14 cellular contexts compared by ENCODE assay signal in genomic region chr13:97327521-97328221, GRCh38.
DNase-seq lines count a peak whose midpoint lies in the region; ATAC-seq and TF ChIP-seq lines count a peak whose summit lies in the region.
"Had no signal": no experiment of that assay in that cellular context is flagged by ENCODE, and none has a peak within 500 bp of the region (broad histone marks: within the 10 kb centered on the region; RNA-seq: fewer than 3 reads in every experiment).

No MANE protein-coding gene starts in this region.

- DNase-seq in A172 (ENCODE audit: low spot score) (peak; percentile 80), M059J (ENCODE audit: low read depth) (peak; percentile 51), dermis microvascular lymphatic vessel endothelial cell (ENCODE audit: low read depth in 2 of 2) (peak; percentile 58 to 70), mesothelial cell of epicardium (ENCODE audit: low spot score in 2 of 2, unreplicated experiment in 2 of 2) (no peak), testis (no peak)
- no peak for DNase-seq in CD8-positive, alpha-beta T cell
- DNase-seq: NCI-H1436, NCI-H69, small intestine had no signal

- POLR2A ChIA-PET in CD8-positive, alpha-beta T cell (lab: Charles Lee) = interaction anchor here (0.7 kb wide), 1 partner anchor 9 kb away, joined by 5 read pairs; no protein-coding TSS in a partner anchor

- H3K27me3 ChIP-seq in testis = no peaks in the 10 kb centered on the region
- H3K27me3 ChIP-seq in CD8-positive, alpha-beta T cell (ENCODE audit: insufficient read depth, low read length) = no peaks in the 10 kb centered on the region

- no peaks in the 10 kb centered on the region for H3K9me3 ChIP-seq in testis
- no peaks in the 10 kb centered on the region for H3K9me3 ChIP-seq in CD8-positive, alpha-beta T cell (ENCODE audit: low read length)
- H3K9me3 ChIP-seq: HAP-1 had no signal

- H3K27ac ChIP-seq in testis = peak overlapping the region in 1 of 2 donors; percentile 5
- no peak overlapping the region for H3K27ac ChIP-seq in CD8-positive, alpha-beta T cell (ENCODE audit: low read depth, low read length)

- H3K9me3 Mint-ChIP-seq in mesothelial cell of epicardium = no peaks in the 10 kb centered on the region
- H3K9me3 Mint-ChIP-seq in CD8-positive, alpha-beta T cell = no peaks in the 10 kb centered on the region
- H3K9me3 Mint-ChIP-seq: brain had no signal

- H3K27ac Mint-ChIP-seq in mesothelial cell of epicardium = peak overlapping the region; percentile 84
- no peak overlapping the region for H3K27ac Mint-ChIP-seq in CD8-positive, alpha-beta T cell

- H3K4me1 ChIP-seq in testis = peaks cover 9% of the 10 kb centered on the region
- H3K4me1 ChIP-seq in CD8-positive, alpha-beta T cell (ENCODE audit: insufficient read depth, low read length) = no peaks in the 10 kb centered on the region

- no peak overlapping the region for H3K4me3 ChIP-seq in testis
- H3K4me3 ChIP-seq in CD8-positive, alpha-beta T cell (ENCODE audit: low read depth, low read length) = no peak overlapping the region
- H3K4me3 ChIP-seq: GM12878, HAP-1 had no signal

- ATAC-seq in HG02642 (IDR thresholded peaks at IDR 0.05; ENCODE audit: poor library complexity, unreplicated experiment) (no peak), HG03025 (IDR thresholded peaks at IDR 0.05; ENCODE audit: low FRiP score, unreplicated experiment) (no peak)
- ATAC-seq in CD8-positive, alpha-beta T cell = no peak
- ATAC-seq: GM12878 had no signal

- CTCF ChIA-PET in CD8-positive, alpha-beta T cell (lab: Charles Lee) = no interaction called here

- 45 to 48% methylated on average over 4 of the region's 4 CpGs for WGBS in testis, 2 donors

- H3K36me3 Mint-ChIP-seq in mesothelial cell of epicardium = no peaks in the 10 kb centered on the region
- H3K36me3 Mint-ChIP-seq in CD8-positive, alpha-beta T cell = peaks cover 10% of the 10 kb centered on the region
- H3K36me3 Mint-ChIP-seq: brain had no signal

- no peaks in the 10 kb centered on the region for H3K36me3 ChIP-seq in testis (ENCODE audit: low read depth, missing control alignments)
- H3K36me3 ChIP-seq in CD8-positive, alpha-beta T cell (ENCODE audit: insufficient read depth, low read length) = no peaks in the 10 kb centered on the region
- H3K36me3 ChIP-seq: HAP-1 had no signal

- no peak overlapping the region for H3K4me3 Mint-ChIP-seq in mesothelial cell of epicardium
- no peak overlapping the region for H3K4me3 Mint-ChIP-seq in CD8-positive, alpha-beta T cell
- H3K4me3 Mint-ChIP-seq: brain had no signal

- no peak for TF ChIP-seq POLR2A in testis (IDR thresholded peaks at IDR 0.05)

- TF ChIP-seq CTCF in mesothelial cell of epicardium (IDR thresholded peaks at IDR 0.05; ENCODE audit: unreplicated experiment) (no peak), testis (IDR thresholded peaks at IDR 0.05) (no peak)
- TF ChIP-seq CTCF in CD8-positive, alpha-beta T cell (IDR thresholded peaks at IDR 0.05) = no peak

- no peaks in the 10 kb centered on the region for H3K27me3 Mint-ChIP-seq in mesothelial cell of epicardium (ENCODE audit: low read depth)
- no peaks in the 10 kb centered on the region for H3K27me3 Mint-ChIP-seq in CD8-positive, alpha-beta T cell (ENCODE audit: low read depth)
- H3K27me3 Mint-ChIP-seq: brain had no signal

- peaks cover 28% of the 10 kb centered on the region for H3K4me1 Mint-ChIP-seq in mesothelial cell of epicardium
- peaks cover 17% of the 10 kb centered on the region for H3K4me1 Mint-ChIP-seq in CD8-positive, alpha-beta T cell (ENCODE audit: low read depth)

- intact Hi-C loops in testis (cut with DNase I; ENCODE audit: low total_unique reads) = no loop called here
- intact Hi-C loops in CD8-positive, alpha-beta T cell (cut with DNase I, micrococcal nuclease) = no loop called here

Comparison
In these comparisons a context has a peak if more than half of its experiments do, and no peak if none do; other contexts are left out.
1. DNase-seq: peak in A172 (single experiment), M059J (single experiment) and dermis microvascular lymphatic vessel endothelial cell (2 of 2); none in mesothelial cell of epicardium (0 of 2), testis (single experiment) and CD8-positive, alpha-beta T cell (0 of 7).